ENCODE assay signal across 9 cellular contexts in the genomic region with DNA sequence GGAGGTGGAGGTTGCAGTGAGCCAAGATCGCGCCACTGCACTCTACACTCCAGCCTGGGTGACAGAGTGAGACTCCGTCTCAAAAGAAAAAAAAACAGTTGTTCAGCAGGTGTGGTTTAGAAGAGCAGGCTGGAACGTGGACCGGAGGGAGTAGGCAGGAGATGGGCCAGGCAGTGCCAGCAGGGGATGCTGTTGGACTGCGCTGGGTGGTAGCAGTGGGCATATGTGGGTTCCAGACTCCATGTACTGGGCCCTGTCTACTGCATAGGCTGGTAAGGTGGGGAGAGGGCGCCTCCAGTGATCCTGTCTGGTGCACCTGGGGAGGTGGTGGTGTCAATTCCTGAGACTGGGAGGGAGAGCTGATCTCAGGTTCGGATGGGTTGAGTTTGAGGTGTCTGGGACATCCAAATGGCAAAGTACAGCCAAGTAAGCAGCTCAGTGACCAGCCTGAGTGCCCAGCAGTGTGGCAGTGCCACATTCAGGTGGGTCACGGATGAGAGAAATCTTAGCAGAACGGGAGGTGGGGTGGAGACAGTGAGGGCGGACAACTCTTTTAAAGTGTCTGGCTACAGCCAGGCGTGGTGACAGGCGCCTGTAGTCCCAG. TPM values are rescaled to one million over a fixed set of nuclear protein-coding genes. Genes with fewer than 3 reads are reported as not detected.
A peak's percentile ranks its signal among the peaks of the same experiment; 100 is the strongest.
DNase-seq lines count a peak whose midpoint lies in the region; TF ChIP-seq lines count a peak whose summit lies in the region.
"Had no signal": no experiment of that assay in that cellular context is flagged by ENCODE, and none has a peak within 500 bp of the region (broad histone marks: within the 10 kb centered on the region; RNA-seq: fewer than 3 reads in every experiment).

No MANE protein-coding gene starts in this region.

- no peak overlapping the region for H3K4me3 ChIP-seq in Loucy (ENCODE audit: low read length, poor library complexity, severe bottlenecking)
- H3K4me3 ChIP-seq in endodermal cell (ENCODE audit: low read length): no peak overlapping the region
- H3K4me3 ChIP-seq: SK-N-MC had no signal

- H3K36me3 ChIP-seq in Loucy (ENCODE audit: insufficient read depth, low read length) (no peaks in the 10 kb centered on the region), endodermal cell (ENCODE audit: control insufficient read depth, insufficient read depth, low read length) (peaks cover 9% of the 10 kb centered on the region)

- peak overlapping the region; percentile 57 for H3K27ac Mint-ChIP-seq in endodermal cell
- H3K27ac Mint-ChIP-seq in nephron progenitor cell: peak overlapping the region; percentile 86

- H3K9me3 ChIP-seq in Loucy (ENCODE audit: insufficient read depth, low read depth, low read length) (no peaks in the 10 kb centered on the region), endodermal cell (ENCODE audit: control insufficient read depth, low read length) (no peaks in the 10 kb centered on the region)

- no peaks in the 10 kb centered on the region for H3K79me2 ChIP-seq in Loucy (ENCODE audit: insufficient read depth, low read length)

- no peaks in the 10 kb centered on the region for H3K27me3 ChIP-seq in Loucy (ENCODE audit: insufficient read depth, low read length, poor library complexity, severe bottlenecking)
- no peaks in the 10 kb centered on the region for H3K27me3 ChIP-seq in endodermal cell (ENCODE audit: control insufficient read depth, insufficient read depth, low read length, poor library complexity, severe bottlenecking)

- peaks cover 27% of the 10 kb centered on the region for H3K36me3 Mint-ChIP-seq in endodermal cell (ENCODE audit: low read depth)
- peaks cover 27% of the 10 kb centered on the region for H3K36me3 Mint-ChIP-seq in nephron progenitor cell (ENCODE audit: low read depth)

- H3F3A ChIP-seq in Loucy (ENCODE audit: low read depth): no peaks in the 10 kb centered on the region

- no peaks in the 10 kb centered on the region for H3K9me2 ChIP-seq in Loucy (replicated peaks; ENCODE audit: low read depth, low read length)

- H3K4me2 ChIP-seq in Loucy (ENCODE audit: low read depth, low read length, poor library complexity, severe bottlenecking): no peak overlapping the region

- H3K9me3 Mint-ChIP-seq in endodermal cell (no peaks in the 10 kb centered on the region), nephron progenitor cell (no peaks in the 10 kb centered on the region)

- 89 to 93% methylated on average over 11 to 13 of the region's 13 CpGs for WGBS in endodermal cell (ENCODE audit: insufficient coverage in 1 of 2, insufficient read length in 1 of 2), 2 experiments

- no peak overlapping the region for H2AFZ ChIP-seq in Loucy (ENCODE audit: low read length)

- H3K4me3 Mint-ChIP-seq in endodermal cell: no peak overlapping the region
- no peak overlapping the region for H3K4me3 Mint-ChIP-seq in nephron progenitor cell

- TF ChIP-seq CTCF in Loucy (conservative IDR thresholded peaks at IDR 0.05; ENCODE audit: low read length) (peak; percentile 78), endodermal cell (conservative IDR thresholded peaks at IDR 0.05) (peak; percentile 83), nephron progenitor cell (IDR thresholded peaks at IDR 0.05) (peak; percentile 59)

- H3K4me1 ChIP-seq in Loucy (ENCODE audit: insufficient read depth, low read length, poor library complexity, severe bottlenecking) (no peaks in the 10 kb centered on the region), endodermal cell (ENCODE audit: control insufficient read depth, insufficient read depth, low read length) (no peaks in the 10 kb centered on the region)

- H3K4me1 Mint-ChIP-seq in endodermal cell (peaks cover 7% of the 10 kb centered on the region), nephron progenitor cell (peaks cover 22% of the 10 kb centered on the region)

- H4K20me1 ChIP-seq in Loucy (ENCODE audit: insufficient read depth, low read length, poor library complexity, severe bottlenecking): no peaks in the 10 kb centered on the region

- DNase-seq in GDM1 (lab: John Stamatoyannopoulos, UW): peak; percentile 5
- DNase-seq in activated CD4-positive, alpha-beta T cell treated with anti-CD3 and anti-CD28 coated beads, Interleukin-2, amount 50 U/mL, for 1 hour: peak; percentile 54
- peak; percentile 86 for DNase-seq in endodermal cell
- peak; percentile 46 for DNase-seq in nephron progenitor cell
- DNase-seq in NCI-H128 (lab: John Stamatoyannopoulos, UW; ENCODE audit: unreplicated experiment): no peak
- DNase-seq in SIG-M5 (lab: John Stamatoyannopoulos, UW): no peak
- no peak for DNase-seq in cerebellar nuclear complex (lab: John Stamatoyannopoulos, UW)

- no peak overlapping the region for H3K27ac ChIP-seq in endodermal cell (ENCODE audit: low read depth, low read length)
- H3K27ac ChIP-seq: SK-N-MC had no signal

- H3K27me3 Mint-ChIP-seq in endodermal cell (ENCODE audit: insufficient read depth) (no peaks in the 10 kb centered on the region), nephron progenitor cell (ENCODE audit: low read depth, poor library complexity) (no peaks in the 10 kb centered on the region)

- H3K9ac ChIP-seq in Loucy (ENCODE audit: low read depth, low read length, poor library complexity, severe bottlenecking): no peak overlapping the region
- no peak overlapping the region for H3K9ac ChIP-seq in endodermal cell (ENCODE audit: extremely low read depth, low read length, poor library complexity, severe bottlenecking)

RNA-seq across cellular contexts. Expression of a gene that starts 25.9 kb away (rescaled TPM):
- total RNA-seq in endodermal cell: 10 to 100 TPM; 18.3 to 23.2 TPM
- 15.2 TPM for polyA plus RNA-seq in endodermal cell (2013, experiment 1 of 2)
- polyA plus RNA-seq in endodermal cell (2013, experiment 2 of 2): 13.0 TPM

RNA-seq across cellular contexts. Expression of a gene that starts 35.7 kb away (rescaled TPM):
- total RNA-seq in endodermal cell: 10 to 100 TPM; 76.1 to 91.2 TPM
- polyA plus RNA-seq in endodermal cell (2013, experiment 1 of 2): 65.7 TPM
- polyA plus RNA-seq in endodermal cell (2013, experiment 2 of 2): 62.3 TPM

RNA-seq across cellular contexts. Expression of a gene that starts 39.0 kb away (rescaled TPM):
- 100 to 1,000 TPM; 153 to 173 TPM for total RNA-seq in endodermal cell
- 242 TPM for polyA plus RNA-seq in endodermal cell (2013, experiment 1 of 2)
- 229 TPM for polyA plus RNA-seq in endodermal cell (2013, experiment 2 of 2)

RNA-seq across cellular contexts. Expression of a gene that starts 58.9 kb away (rescaled TPM):
- 100 to 1,000 TPM; 134 to 144 TPM for total RNA-seq in endodermal cell
- 129 TPM for polyA plus RNA-seq in endodermal cell (2013, experiment 1 of 2)
- 120 TPM for polyA plus RNA-seq in endodermal cell (2013, experiment 2 of 2)

Comparison
In these comparisons a context has a peak if more than half of its experiments do, and no peak if none do; other contexts are left out.
1. DNase-seq: peak in GDM1 (single experiment), activated CD4-positive, alpha-beta T cell treated with anti-CD3 and anti-CD28 coated beads, Interleukin-2, amount 50 U/mL, for 1 hour (single experiment), endodermal cell (single experiment) and nephron progenitor cell (single experiment); none in NCI-H128 (single experiment), SIG-M5 (single experiment) and cerebellar nuclear complex (0 of 2).
2. Peak in every context shown above with its lines, with median percentiles within 50 percentile points of each other: CTCF ChIP-seq.